1 cellular context compared by ENCODE assay signal in genomic region chr2:223688094-223688835, GRCh38.
TF ChIP-seq lines count a peak whose summit lies in the region.

No MANE protein-coding gene starts in this region.

TF ChIP-seq in WTC11, 78 proteins besides CTCF, POLR2A, EP300 and RAD21 (continued from another document):
- TF ChIP-seq ZNF532 (CRISPR knock-in tag; IDR thresholded peaks at IDR 0.05; ENCODE audit: borderline replicate concordance): no peak
